Comparison of ENCODE assay signal across 8 cellular contexts in the genomic region with DNA sequence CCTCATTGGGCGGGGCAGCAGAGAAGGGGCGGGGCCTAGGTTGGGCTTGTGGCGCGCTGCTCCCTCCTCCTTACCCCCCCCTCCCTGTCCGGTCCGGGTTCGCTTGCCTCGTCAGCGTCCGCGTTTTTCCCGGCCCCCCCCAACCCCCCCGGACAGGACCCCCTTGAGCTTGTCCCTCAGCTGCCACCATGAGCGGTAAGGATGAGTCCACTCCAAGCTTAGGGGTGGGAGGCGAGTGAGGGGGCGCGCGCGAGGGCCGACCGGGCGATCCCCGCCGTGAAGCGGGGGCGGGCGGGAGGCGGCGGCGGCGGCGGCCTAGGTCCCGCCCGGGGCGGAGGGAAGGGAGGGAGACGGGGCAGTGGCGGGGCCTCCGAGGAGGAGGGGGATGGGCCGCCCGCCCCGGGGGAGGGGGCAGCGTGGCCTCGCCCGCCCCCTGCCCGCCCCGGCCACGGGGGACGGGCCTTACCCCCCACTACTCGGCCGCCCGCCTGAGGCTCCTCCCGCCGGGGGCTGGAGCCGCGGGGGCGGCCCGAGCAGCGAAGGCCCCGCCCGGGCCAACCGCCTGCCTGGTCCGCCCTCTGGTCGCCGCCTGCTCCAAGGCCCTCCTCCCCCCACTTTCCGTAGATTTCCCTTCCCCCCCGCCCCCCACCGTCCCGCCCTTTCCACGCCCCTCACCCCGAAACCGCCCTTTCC. TPM values are rescaled to one million over a fixed set of nuclear protein-coding genes. Genes with fewer than 3 reads are reported as not detected.
DNase-seq lines count a peak whose midpoint lies in the region; ATAC-seq, FAIRE-seq and TF ChIP-seq lines count a peak whose summit lies in the region.

Gene SP1 (plus strand): TSS at position 73 of the 693 bp plus-strand sequence. CDS start 116 bp downstream, at position 189.

- intact Hi-C loops in CD4-positive, alpha-beta T cell (cut with DNase I, micrococcal nuclease) = loop anchor here in 1 of 2 experiments (1.0 to 5.0 kb wide), 3 partner anchors 42 to 62 kb away; partner anchors contain the start of genes AAAS, AMHR2 and PRR13

- 2% methylated on average over 7 of the region's 71 CpGs; no CpG with 5 or more reads in 1 of the 2 experiments for WGBS in H1 (ENCODE audit: extremely low coverage in 1 of 2, insufficient coverage in 1 of 2, insufficient read length in 1 of 2, insufficient replicate concordance in 2 of 2, low coverage in 1 of 2, low lambda C conversion rate in 2 of 2, missing lambda C conversion rate in 1 of 2), 2 experiments

- H3K4me2 ChIP-seq in H1 (ENCODE audit: insufficient read depth in 1 of 2, low read depth in 2 of 2, low read length in 2 of 2) = peak within 1 kb of the TSS; percentile 84 to 92

- peak within 1 kb of the TSS; percentile 56 for H3K56ac ChIP-seq in H1 (replicated peaks; ENCODE audit: insufficient read length, low read depth, low read length)

- no peak for TF ChIP-seq RAD21 in H1 (IDR thresholded peaks at IDR 0.05 in 1 of 2, conservative IDR thresholded peaks at IDR 0.05 in 1 of 2; ENCODE audit: low read depth in 2 of 2, low read length in 2 of 2)

- H3K27ac Mint-ChIP-seq in CD4-positive, alpha-beta T cell = peak within 1 kb of the TSS; percentile 67
- H3K27ac Mint-ChIP-seq in activated CD8-positive, alpha-beta memory T cell treated with anti-CD3 and anti-CD28 coated beads, Interleukin-2, amount 10 ng/mL, durations not matched to agents 7 days and 5 days = peak within 1 kb of the TSS; percentile 87

- peak within 1 kb of the TSS; percentile 11 for H3K14ac ChIP-seq in H1 (ENCODE audit: insufficient read length)

- H2BK15ac ChIP-seq in H1 (ENCODE audit: low read length) = no peak within 1 kb of the TSS

- ATAC-seq in CD4-positive, alpha-beta T cell (ENCODE audit: poor library complexity) = peak; percentile 12
- ATAC-seq in GM21360 (IDR thresholded peaks at IDR 0.05; ENCODE audit: unreplicated experiment) = peak; percentile 38
- ATAC-seq in activated CD8-positive, alpha-beta memory T cell treated with anti-CD3 and anti-CD28 coated beads, Interleukin-2, amount 10 ng/mL, durations not matched to agents 7 days and 5 days = peak; percentile 63

- H3K23me2 ChIP-seq in H1 (ENCODE audit: low read depth, low read length) = peaks cover 7% of the 10 kb centered on the region; the same call in 1 of the 2 replicates

- peaks cover 12% of the 10 kb centered on the region for H3K79me1 ChIP-seq in H1 (ENCODE audit: low read depth, low read length)

- peak within 1 kb of the TSS; percentile 93 for H4K5ac ChIP-seq in H1 (ENCODE audit: insufficient read length, low read depth, low read length)

- H2BK20ac ChIP-seq in H1 (ENCODE audit: low read length) = no peak within 1 kb of the TSS

- peak within 1 kb of the TSS; percentile 99 for H4K8ac ChIP-seq in H1 (ENCODE audit: extremely low read depth, insufficient read depth, low read length)

- H3K27me3 ChIP-seq in CD4-positive, alpha-beta T cell (ENCODE audit: control insufficient read depth, insufficient read depth, low read length) = no peaks in the 10 kb centered on the region
- H3K27me3 ChIP-seq in H1 (replicated peaks in 1 of 4; ENCODE audit: control insufficient read depth in 3 of 4, extremely low read depth in 1 of 4, insufficient read depth in 3 of 4, low read length in 3 of 4) = no peaks in the 10 kb centered on the region

- no peak within 1 kb of the TSS for H3K4ac ChIP-seq in H1 (replicated peaks; ENCODE audit: insufficient read length, low read depth, low read length)

- peak within 1 kb of the TSS; percentile 86 to 99 (median 90) for H3K9ac ChIP-seq in H1 (replicated peaks in 1 of 4; ENCODE audit: extremely low read depth in 1 of 4, low read depth in 3 of 4, low read length in 3 of 4)

- peaks cover 31% of the 10 kb centered on the region for H3K4me1 Mint-ChIP-seq in CD4-positive, alpha-beta T cell (ENCODE audit: low read depth)
- H3K4me1 Mint-ChIP-seq in activated CD8-positive, alpha-beta memory T cell treated with anti-CD3 and anti-CD28 coated beads, Interleukin-2, amount 10 ng/mL, durations not matched to agents 7 days and 5 days = peaks cover 36% of the 10 kb centered on the region

- peak within 1 kb of the TSS; percentile 36 for H2BK120ac ChIP-seq in H1 (replicated peaks; ENCODE audit: low read depth, low read length)

- peak within 1 kb of the TSS; percentile 96 for H2BK5ac ChIP-seq in H1 (ENCODE audit: low read depth, low read length)

- peak; percentile 76 to 99 (median 99) for DNase-seq in CD4-positive, alpha-beta T cell
- DNase-seq in HTR-8/SVneo (ENCODE audit: insufficient read length, low spot score) = peak; percentile 80
- DNase-seq in NOMO-1 treated with dmso at 0.1 percent for 144 hours (lab: John Stamatoyannopoulos, UW; ENCODE audit: unreplicated experiment) = peak; percentile 90
- peak; percentile 93 for DNase-seq in activated CD8-positive, alpha-beta memory T cell treated with anti-CD3 and anti-CD28 coated beads, Interleukin-2, amount 10 ng/mL, durations not matched to agents 7 days and 5 days
- peak; percentile 73 to 98 for DNase-seq in H1 (ENCODE audit: low read depth in 1 of 2, low spot score in 2 of 2)
- peak; percentile 98 for DNase-seq in mesenteric fat pad (ENCODE audit: low spot score)
- peak; percentile 71 to 96 for DNase-seq in stimulated activated CD8-positive, alpha-beta memory T cell treated with anti-CD3 and anti-CD28 coated beads, Interleukin-15, amount 100 ng/mL, for 4 hours (ENCODE audit: low read depth in 2 of 2)

- no peak for TF ChIP-seq CTCF in CD4-positive, alpha-beta T cell (IDR thresholded peaks at IDR 0.05)
- TF ChIP-seq CTCF in H1 (IDR thresholded peaks at IDR 0.05; ENCODE audit: control extremely low read depth in 1 of 3, insufficient read depth in 1 of 3, low read depth in 1 of 3, low read length in 3 of 3) = no peak

- H3K27me3 Mint-ChIP-seq in CD4-positive, alpha-beta T cell = no peaks in the 10 kb centered on the region
- H3K27me3 Mint-ChIP-seq in activated CD8-positive, alpha-beta memory T cell treated with anti-CD3 and anti-CD28 coated beads, Interleukin-2, amount 10 ng/mL, durations not matched to agents 7 days and 5 days = no peaks in the 10 kb centered on the region

- no peaks in the 10 kb centered on the region for H3K9me3 ChIP-seq in CD4-positive, alpha-beta T cell (ENCODE audit: control insufficient read depth, low read length)
- no peaks in the 10 kb centered on the region for H3K9me3 ChIP-seq in H1 (ENCODE audit: insufficient read depth in 2 of 2, low read depth in 1 of 2, low read length in 1 of 2)

- TF ChIP-seq POLR2A in H1 (IDR thresholded peaks at IDR 0.05; ENCODE audit: control extremely low read depth in 1 of 2, low read depth in 2 of 2, low read length in 2 of 2) = peak; percentile 38 to 47

- peak within 1 kb of the TSS; percentile 92 for H4K91ac ChIP-seq in H1 (replicated peaks; ENCODE audit: insufficient read length, low read length)

- peak in 1 of 2 experiments; percentile 6; a peak in 1 of 3 replicates for TF ChIP-seq EP300 in H1 (IDR thresholded peaks at IDR 0.05; ENCODE audit: borderline replicate concordance in 1 of 2, low read depth in 2 of 2, low read length in 2 of 2)

- H3K9me3 Mint-ChIP-seq in CD4-positive, alpha-beta T cell = no peaks in the 10 kb centered on the region
- H3K9me3 Mint-ChIP-seq in activated CD8-positive, alpha-beta memory T cell treated with anti-CD3 and anti-CD28 coated beads, Interleukin-2, amount 10 ng/mL, durations not matched to agents 7 days and 5 days (ENCODE audit: low read depth) = no peaks in the 10 kb centered on the region

- peaks cover 8 to 36% of the 10 kb centered on the region in 2 experiments for H3K79me2 ChIP-seq in H1 (ENCODE audit: control insufficient read depth in 1 of 2, insufficient read depth in 2 of 2, low read length in 2 of 2)

- peaks cover 17 to 32% (median 18%) of the 10 kb centered on the region in 4 experiments for H3K36me3 ChIP-seq in H1 (ENCODE audit: control insufficient read depth in 2 of 4, insufficient read depth in 4 of 4, low read length in 3 of 4)

- H2AFZ ChIP-seq in H1 (ENCODE audit: low read length) = peak within 1 kb of the TSS; percentile 74

- peaks cover 39% of the 10 kb centered on the region for H3K36me3 Mint-ChIP-seq in CD4-positive, alpha-beta T cell (ENCODE audit: low read depth)
- peaks cover 31% of the 10 kb centered on the region for H3K36me3 Mint-ChIP-seq in activated CD8-positive, alpha-beta memory T cell treated with anti-CD3 and anti-CD28 coated beads, Interleukin-2, amount 10 ng/mL, durations not matched to agents 7 days and 5 days

- peaks cover 2 to 13% of the 10 kb centered on the region in 2 experiments for H4K20me1 ChIP-seq in H1 (replicated peaks in 1 of 2; ENCODE audit: control insufficient read depth in 1 of 2, insufficient read depth in 2 of 2, low read length in 2 of 2)

- H3K18ac ChIP-seq in H1 (ENCODE audit: extremely low read depth, low read length) = peak within 1 kb of the TSS; percentile 97

- CTCF ChIA-PET in CD4-positive, alpha-beta T cell (lab: Charles Lee) = interaction anchor here (0.6 to 4.3 kb wide), 7 partner anchors 18 to 59 kb away, joined by 3 to 30 read pairs (median 10); partner anchors contain the start of gene AAAS
- CTCF ChIA-PET in activated CD8-positive, alpha-beta memory T cell treated with anti-CD3 and anti-CD28 coated beads, Interleukin-2, amount 10 ng/mL, durations not matched to agents 7 days and 5 days (lab: Charles Lee) = interaction anchor here (0.5 to 8.8 kb wide), 16 partner anchors 8 to 374 kb away, joined by 3 to 110 read pairs (median 5); partner anchors contain the start of genes AAAS and EIF4B
- CTCF ChIA-PET in H1 (lab: Charles Lee; ENCODE audit: partially characterized antibody) = interaction anchor here (0.6 to 4.8 kb wide), 16 partner anchors 14 to 60 kb away, joined by 3 to 69 read pairs (median 10); partner anchors contain the start of genes AAAS, AMHR2 and SP7

- H3K4me3 Mint-ChIP-seq in CD4-positive, alpha-beta T cell = peak within 1 kb of the TSS; percentile 92
- H3K4me3 Mint-ChIP-seq in activated CD8-positive, alpha-beta memory T cell treated with anti-CD3 and anti-CD28 coated beads, Interleukin-2, amount 10 ng/mL, durations not matched to agents 7 days and 5 days = peak within 1 kb of the TSS; percentile 87

- peak within 1 kb of the TSS; percentile 52 to 72 (median 56) for H3K4me3 ChIP-seq in H1 (ENCODE audit: extremely low read depth in 1 of 4, insufficient read depth in 2 of 4, low read depth in 3 of 4, low read length in 4 of 4)

- H2AK5ac ChIP-seq in H1 (ENCODE audit: low read depth, low read length) = peak within 1 kb of the TSS; percentile 85; the same call in 1 of the 2 replicates

- FAIRE-seq in HTR-8/SVneo (lab: Jason Lieb, UNC) (no peak), H1 (lab: Jason Lieb, UNC) (no peak)

- no peak within 1 kb of the TSS for H3K23ac ChIP-seq in H1 (ENCODE audit: insufficient read length)

- peak within 1 kb of the TSS; percentile 94 for H2BK12ac ChIP-seq in H1 (ENCODE audit: low read depth, low read length)

- peaks cover 6 to 26% (median 14%) of the 10 kb centered on the region in 4 experiments for H3K4me1 ChIP-seq in H1 (replicated peaks in 1 of 4; ENCODE audit: control insufficient read depth in 3 of 4, insufficient read depth in 4 of 4, low read length in 3 of 4)

- POLR2A ChIA-PET in CD4-positive, alpha-beta T cell (lab: Charles Lee) = interaction anchor here (0.5 to 3.1 kb wide), 41 partner anchors 8 to 900 kb away, joined by 3 to 65 read pairs (median 6); partner anchors contain the start of genes AAAS, ATP5MC2, CBX5 and CSAD
- POLR2A ChIA-PET in H1 (lab: Charles Lee; ENCODE audit: partially characterized antibody) = interaction anchor here (0.6 to 2.4 kb wide), 23 partner anchors 9 to 232 kb away, joined by 3 to 19 read pairs (median 3); partner anchors contain the start of genes AAAS, NPFF and TARBP2

- peak within 1 kb of the TSS; percentile 67 for H3K27ac ChIP-seq in CD4-positive, alpha-beta T cell (ENCODE audit: low read depth, low read length)
- H3K27ac ChIP-seq in H1 (ENCODE audit: low read depth, low read length) = peak within 1 kb of the TSS; percentile 96

RNA-seq across cellular contexts. Expression of gene SP1, which starts in this region (rescaled TPM):
- total RNA-seq in CD4-positive, alpha-beta T cell = 10 to 100 TPM; 42.3 to 43.3 TPM
- 10 to 100 TPM; 68.7 to 71.8 TPM for total RNA-seq in activated CD8-positive, alpha-beta memory T cell treated with anti-CD3 and anti-CD28 coated beads, Interleukin-2, amount 10 ng/mL, durations not matched to agents 7 days and 5 days
- 75.2 and 79.1 TPM in 2 replicates for total RNA-seq in H1 (2021; fragmentation: NEBNext Ultra II Directional; extraction: Animal tissue kit (Norgen Biotek cat#: 25700))
- polyA plus RNA-seq in H1 (2011; rRNA removed) = 46.4 and 50.7 TPM in 2 replicates
- polyA plus RNA-seq in H1 (2011; cell fraction: cytosol; rRNA removed) = 46.5 TPM
- polyA plus RNA-seq in H1 (2011; cell fraction: nucleus; rRNA removed) = 57.0 TPM
- polyA plus RNA-seq in H1 (2012, experiment 1 of 2) = 31.5 to 43.2 TPM (median 36.7 TPM) in 4 replicates
- 3.7 TPM for polyA plus RNA-seq in H1 (2012, experiment 2 of 2)
- 28.2 TPM for polyA plus RNA-seq in H1 (2013, experiment 1 of 2)
- 26.0 TPM for polyA plus RNA-seq in H1 (2013, experiment 2 of 2)
- polyA minus RNA-seq in H1 (2011; rRNA and poly(A)+ RNA removed) = 305 and 315 TPM in 2 replicates
- 74.6 TPM for polyA minus RNA-seq in H1 (2011; cell fraction: cytosol; rRNA and poly(A)+ RNA removed)
- polyA minus RNA-seq in H1 (2011; cell fraction: nucleus; rRNA and poly(A)+ RNA removed) = 82.8 TPM
- total RNA-seq in mesenteric fat pad = 60.5 TPM

Comparison
In these comparisons a context has a peak if more than half of its experiments do, and no peak if none do; other contexts are left out.
1. Peak in every context shown above with its lines: DNase-seq, ATAC-seq, H3K4me3 ChIP-seq and H3K27ac ChIP-seq.
2. ATAC-seq: peak in every context shown above with its lines; median percentile 63 in activated CD8-positive, alpha-beta memory T cell treated with anti-CD3 and anti-CD28 coated beads, Interleukin-2, amount 10 ng/mL, durations not matched to agents 7 days and 5 days; 38 in GM21360; 12 in CD4-positive, alpha-beta T cell.